8 cellular contexts compared by ENCODE assay signal in genomic region chr1:41239988-41240610, GRCh38. TPM values are rescaled to one million over a fixed set of nuclear protein-coding genes. Genes with fewer than 3 reads are reported as not detected.
DNase-seq lines count a peak whose midpoint lies in the region; ATAC-seq and TF ChIP-seq lines count a peak whose summit lies in the region.

No MANE protein-coding gene starts in this region.

- peak overlapping the region; percentile 58; the same call in 1 of the 2 replicates for H3K27ac ChIP-seq in MM.1S (ENCODE audit: low read length)

- H3K27me3 ChIP-seq in MM.1S (replicated peaks; ENCODE audit: insufficient read depth, low read length): no peaks in the 10 kb centered on the region

- no peaks in the 10 kb centered on the region for H3K9me3 ChIP-seq in MM.1S (replicated peaks; ENCODE audit: insufficient read depth, low read length)

- peak; percentile 28 for TF ChIP-seq CTCF in MM.1S (IDR thresholded peaks at IDR 0.05; ENCODE audit: low read length)

- ATAC-seq in activated T-helper 17 cell treated with anti-CD3 and anti-CD28 coated beads, Interleukin-2, amount 50 U/mL, for 72 hours (replicated peaks): no peak
- ATAC-seq in left lobe of liver (peak; percentile 58), HG03280 (IDR thresholded peaks at IDR 0.05; ENCODE audit: unreplicated experiment) (no peak), GM19023 (IDR thresholded peaks at IDR 0.05; ENCODE audit: unreplicated experiment) (no peak)

- H4K20me1 ChIP-seq in MM.1S (ENCODE audit: insufficient read depth, low read length): no peaks in the 10 kb centered on the region

- H3K27me3 Mint-ChIP-seq in activated T-helper 17 cell treated with anti-CD3 and anti-CD28 coated beads, Interleukin-2, amount 50 U/mL, for 72 hours: no peaks in the 10 kb centered on the region

- peaks cover 13% of the 10 kb centered on the region for H3F3A ChIP-seq in MM.1S (ENCODE audit: insufficient read depth, low read length)

- H3K4me3 Mint-ChIP-seq in activated T-helper 17 cell treated with anti-CD3 and anti-CD28 coated beads, Interleukin-2, amount 50 U/mL, for 72 hours: peak overlapping the region; percentile 79

- H3K4me1 ChIP-seq in MM.1S (ENCODE audit: low read length): peaks cover 28% of the 10 kb centered on the region

- no peak overlapping the region for H3K4me3 ChIP-seq in MM.1S (ENCODE audit: low read length)

- peaks cover 72% of the 10 kb centered on the region for H3K79me2 ChIP-seq in MM.1S (ENCODE audit: low read length)

- H2AFZ ChIP-seq in MM.1S (ENCODE audit: low read length): no peak overlapping the region

- H3K36me3 ChIP-seq in MM.1S (replicated peaks; ENCODE audit: insufficient read depth, low read length): no peaks in the 10 kb centered on the region

- H3K27ac Mint-ChIP-seq in activated T-helper 17 cell treated with anti-CD3 and anti-CD28 coated beads, Interleukin-2, amount 50 U/mL, for 72 hours: peak overlapping the region; percentile 87

- H3K36me3 Mint-ChIP-seq in activated T-helper 17 cell treated with anti-CD3 and anti-CD28 coated beads, Interleukin-2, amount 50 U/mL, for 72 hours (ENCODE audit: low read depth): no peaks in the 10 kb centered on the region

- H3K9ac ChIP-seq in MM.1S (ENCODE audit: low read length): peak overlapping the region; percentile 75; the same call in 1 of the 2 replicates

- H3K9me2 ChIP-seq in MM.1S (replicated peaks; ENCODE audit: insufficient read depth, low read length): no peaks in the 10 kb centered on the region

- no peaks in the 10 kb centered on the region for H3K9me3 Mint-ChIP-seq in activated T-helper 17 cell treated with anti-CD3 and anti-CD28 coated beads, Interleukin-2, amount 50 U/mL, for 72 hours

- peak; percentile 11 for DNase-seq in NCI-H345 (lab: John Stamatoyannopoulos, UW)
- no peak for DNase-seq in NCI-H345 treated with DMSO at 0.1 percent for 48 hours (lab: John Stamatoyannopoulos, UW; ENCODE audit: unreplicated experiment)
- DNase-seq in MM.1S: peak; percentile 49
- no peak for DNase-seq in left lobe of liver (ENCODE audit: low spot score)
- DNase-seq in activated CD4-positive, alpha-beta T cell treated with anti-CD3 and anti-CD28 coated beads for 48 hours: no peak

- peak overlapping the region; percentile 94; the same call in 1 of the 2 replicates for H3K4me2 ChIP-seq in MM.1S (ENCODE audit: low read depth, low read length)

- H3K4me1 Mint-ChIP-seq in activated T-helper 17 cell treated with anti-CD3 and anti-CD28 coated beads, Interleukin-2, amount 50 U/mL, for 72 hours: peaks cover 5% of the 10 kb centered on the region

RNA-seq across cellular contexts. Expression of gene SCMH1, which starts 2.0 kb away (rescaled TPM):
- 10 to 100 TPM; 23.2 to 27.5 TPM for total RNA-seq in activated T-helper 17 cell treated with anti-CD3 and anti-CD28 coated beads, Interleukin-2, amount 50 U/mL, for 72 hours
- total RNA-seq in left lobe of liver: 10.7 TPM

Comparison
In these comparisons a context has a peak if more than half of its experiments do, and no peak if none do; other contexts are left out.
1. DNase-seq: peak in NCI-H345 (single experiment) and MM.1S (single experiment); none in NCI-H345 treated with DMSO at 0.1 percent for 48 hours (single experiment), left lobe of liver (single experiment) and activated CD4-positive, alpha-beta T cell treated with anti-CD3 and anti-CD28 coated beads for 48 hours (single experiment).